Comparison of ENCODE assay signal across 1 cellular context in genomic region chr3:42497009-42497731, GRCh38.
TF ChIP-seq lines count a peak whose summit lies in the region.

No MANE protein-coding gene starts in this region.

TF ChIP-seq in HepG2, 621 proteins besides CTCF, POLR2A, EP300 and RAD21 (continued from another document):
- TF ChIP-seq HNF4G (IDR thresholded peaks at IDR 0.05; ENCODE audit: borderline replicate concordance, low read depth, low read length), result 0 out of 2 replicates have a peak, but pooled peaks have one; percentile 11
- TF ChIP-seq HNF4G (CRISPR knock-in tag; IDR thresholded peaks at IDR 0.05; ENCODE audit: borderline replicate concordance, low read depth), result no peak
- no peak for TF ChIP-seq ARID2 (CRISPR knock-in tag; IDR thresholded peaks at IDR 0.05; ENCODE audit: borderline replicate concordance)
- TF ChIP-seq ZNF10 (CRISPR knock-in tag; IDR thresholded peaks at IDR 0.05; ENCODE audit: borderline replicate concordance, low read depth), result no peak
- TF ChIP-seq HIC2 (CRISPR knock-in tag; IDR thresholded peaks at IDR 0.05; ENCODE audit: low read depth), result peak; percentile 48; the same call in 1 of the 2 replicates
- TF ChIP-seq HNF4A (CRISPR knock-in tag; IDR thresholded peaks at IDR 0.05), result peak; percentile 46
- peak; percentile 65 for TF ChIP-seq TEAD3 (CRISPR knock-in tag; optimal IDR thresholded peaks at IDR 0.05; ENCODE audit: borderline replicate concordance)
